In the genomic region with DNA sequence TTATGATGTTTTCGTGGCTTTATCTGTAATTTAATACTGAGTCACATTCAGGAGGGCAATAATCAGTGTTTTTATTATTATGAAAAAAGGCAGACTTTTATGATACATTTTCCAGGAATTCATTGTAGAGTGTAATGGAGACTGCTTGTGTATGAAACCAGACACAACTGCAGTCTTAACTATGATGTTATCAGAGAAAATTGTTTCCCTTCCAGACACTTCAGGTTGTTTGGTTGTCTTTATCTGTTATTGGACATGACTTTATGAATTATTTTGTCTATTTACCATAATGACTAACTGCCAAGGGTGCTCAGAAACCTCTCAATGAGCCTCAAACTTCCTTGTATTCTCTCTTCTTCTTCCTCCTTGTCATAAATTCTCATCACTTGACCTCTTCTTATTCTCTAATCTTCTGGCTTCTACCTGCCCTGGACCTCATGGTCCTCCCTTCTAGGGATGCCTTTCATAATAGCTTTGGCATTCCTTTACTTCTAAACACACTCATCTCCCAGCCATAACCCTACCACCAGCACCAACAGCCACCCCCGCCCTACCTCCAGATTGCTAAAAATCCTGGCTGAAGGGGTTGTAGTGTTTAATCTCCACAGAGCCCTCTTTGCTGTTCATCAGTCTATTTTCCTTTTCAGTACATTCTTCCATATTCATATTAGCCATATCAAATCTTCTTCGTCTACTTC, we compare ENCODE assay signal across 18 cellular contexts.
DNase-seq lines count a peak whose midpoint lies in the region; ATAC-seq, FAIRE-seq and TF ChIP-seq lines count a peak whose summit lies in the region.
"Had no signal": no experiment of that assay in that cellular context is flagged by ENCODE, and none has a peak within 500 bp of the region (broad histone marks: within the 10 kb centered on the region; RNA-seq: fewer than 3 reads in every experiment).

No MANE protein-coding gene starts in this region.

- no peak for ATAC-seq in GM21529 (IDR thresholded peaks at IDR 0.05; ENCODE audit: unreplicated experiment)
- ATAC-seq in pancreas = no peak
- no peak for ATAC-seq in activated naive CD4-positive, alpha-beta T cell treated with anti-CD3 and anti-CD28 coated beads, Interleukin-2, amount 50 U/mL, for 72 hours
- ATAC-seq: activated T-cell treated with anti-CD3 and anti-CD28 coated beads, Interleukin-2, amount 50 U/mL, for 4 hours; Panc1; upper lobe of right lung had no signal

- no peaks in the 10 kb centered on the region for H3K9me3 ChIP-seq in pancreas
- H3K9me3 ChIP-seq: ovary, upper lobe of right lung had no signal

- H3K27ac ChIP-seq in pancreas = no peak overlapping the region
- H3K27ac ChIP-seq: upper lobe of right lung had no signal

- peaks cover 12% of the 10 kb centered on the region for H3K9me3 Mint-ChIP-seq in mesothelial cell of epicardium
- H3K9me3 Mint-ChIP-seq in activated naive CD4-positive, alpha-beta T cell treated with anti-CD3 and anti-CD28 coated beads, Interleukin-2, amount 50 U/mL, for 72 hours = peaks cover 11 to 13% of the 10 kb centered on the region in 2 donors

- intact Hi-C loops in pancreas (cut with DNase I) = no loop called here
- intact Hi-C loops in posterior cingulate gyrus (cut with DNase I) = no loop called here

- H3K27ac Mint-ChIP-seq in mesothelial cell of epicardium = peak overlapping the region; percentile 66
- peak overlapping the region in 1 of 2 donors; percentile 57 for H3K27ac Mint-ChIP-seq in activated naive CD4-positive, alpha-beta T cell treated with anti-CD3 and anti-CD28 coated beads, Interleukin-2, amount 50 U/mL, for 72 hours
- H3K27ac Mint-ChIP-seq: activated CD4-positive, alpha-beta memory T cell treated with anti-CD3 and anti-CD28 coated beads for 36 hours; stimulated activated naive CD8-positive, alpha-beta T cell treated with anti-CD3 and anti-CD28 coated beads, Interleukin-15, Interleukin-2, amounts not matched to agents 100 ng/mL and 50 ng/mL, for 24 hours had no signal

- H3K4me3 ChIP-seq in choroid plexus epithelial cell (ENCODE audit: low read depth, low read length) (no peak overlapping the region), pancreas (no peak overlapping the region)
- H3K4me3 ChIP-seq: ovary, upper lobe of right lung had no signal

- no peaks in the 10 kb centered on the region for H3K27me3 ChIP-seq in pancreas
- H3K27me3 ChIP-seq: ovary, upper lobe of right lung had no signal

- 90 to 96% methylated on average over 3 of the region's 3 CpGs for WGBS in pancreas, 2 donors

- H3K27me3 Mint-ChIP-seq in mesothelial cell of epicardium (ENCODE audit: low read depth) = no peaks in the 10 kb centered on the region
- H3K27me3 Mint-ChIP-seq: activated CD4-positive, alpha-beta memory T cell treated with anti-CD3 and anti-CD28 coated beads for 36 hours; stimulated activated naive CD8-positive, alpha-beta T cell treated with anti-CD3 and anti-CD28 coated beads, Interleukin-15, Interleukin-2, amounts not matched to agents 100 ng/mL and 50 ng/mL, for 24 hours had no signal

- H3K36me3 Mint-ChIP-seq in mesothelial cell of epicardium = peaks cover 17% of the 10 kb centered on the region
- H3K36me3 Mint-ChIP-seq in activated naive CD4-positive, alpha-beta T cell treated with anti-CD3 and anti-CD28 coated beads, Interleukin-2, amount 50 U/mL, for 72 hours = peaks cover 18 to 27% of the 10 kb centered on the region in 2 donors

- DNase-seq in AG20443 (ENCODE audit: low spot score) = peak; percentile 29
- DNase-seq in NCI-H2029 (lab: John Stamatoyannopoulos, UW) = peak; percentile 30
- DNase-seq in choroid plexus epithelial cell (ENCODE audit: low read depth) = peak; percentile 71
- no peak for DNase-seq in mesothelial cell of epicardium (ENCODE audit: low spot score in 2 of 2, unreplicated experiment in 2 of 2)
- DNase-seq in pancreas = no peak
- no peak for DNase-seq in activated naive CD4-positive, alpha-beta T cell treated with anti-CD3 and anti-CD28 coated beads, Interleukin-2, amount 50 U/mL, for 72 hours (ENCODE audit: low spot score in 2 of 2)
- no peak for DNase-seq in posterior cingulate gyrus
- DNase-seq: activated CD4-positive, alpha-beta memory T cell treated with anti-CD3 and anti-CD28 coated beads for 36 hours; activated T-cell treated with anti-CD3 and anti-CD28 coated beads, Interleukin-2, amount 50 U/mL, for 4 hours; head of caudate nucleus; KG1; NCI-H146; NCI-H69; ovary; upper lobe of right lung had no signal

- FAIRE-seq in pancreas (lab: Jason Lieb, UNC) = no peak

- peaks cover 22% of the 10 kb centered on the region for H3K4me1 Mint-ChIP-seq in mesothelial cell of epicardium

- H3K36me3 ChIP-seq in pancreas = no peaks in the 10 kb centered on the region
- H3K36me3 ChIP-seq: ovary, upper lobe of right lung had no signal

- H3K4me3 Mint-ChIP-seq in mesothelial cell of epicardium = no peak overlapping the region
- H3K4me3 Mint-ChIP-seq: activated CD4-positive, alpha-beta memory T cell treated with anti-CD3 and anti-CD28 coated beads for 36 hours; activated T-cell treated with anti-CD3 and anti-CD28 coated beads, Interleukin-2, amount 50 U/mL, for 4 hours; stimulated activated naive CD8-positive, alpha-beta T cell treated with anti-CD3 and anti-CD28 coated beads, Interleukin-15, Interleukin-2, amounts not matched to agents 100 ng/mL and 50 ng/mL, for 24 hours had no signal

- no peak for TF ChIP-seq CTCF in choroid plexus epithelial cell (conservative IDR thresholded peaks at IDR 0.05; ENCODE audit: low read depth, low read length)
- no peak for TF ChIP-seq CTCF in mesothelial cell of epicardium (IDR thresholded peaks at IDR 0.05; ENCODE audit: unreplicated experiment)
- no peak for TF ChIP-seq CTCF in pancreas (IDR thresholded peaks at IDR 0.05)

- H3K4me1 ChIP-seq in pancreas = peaks cover 0 to 16% (median 0%) of the 10 kb centered on the region in 3 donors

Comparison
In these comparisons a context has a peak if more than half of its experiments do, and no peak if none do; other contexts are left out.
1. DNase-seq: peak in AG20443 (single experiment), NCI-H2029 (single experiment) and choroid plexus epithelial cell (single experiment); none in mesothelial cell of epicardium (0 of 2), pancreas (0 of 6), activated naive CD4-positive, alpha-beta T cell treated with anti-CD3 and anti-CD28 coated beads, Interleukin-2, amount 50 U/mL, for 72 hours (0 of 2) and posterior cingulate gyrus (0 of 10).